Comparison of ENCODE assay signal across 8 cellular contexts in genomic region chr6:167047554-167047953, GRCh38. TPM values are rescaled to one million over a fixed set of nuclear protein-coding genes. Genes with fewer than 3 reads are reported as not detected.
DNase-seq lines count a peak whose midpoint lies in the region; ATAC-seq and TF ChIP-seq lines count a peak whose summit lies in the region.

No MANE protein-coding gene starts in this region.

- no peak for TF ChIP-seq CTCF in MCF 10A (IDR thresholded peaks at IDR 0.05; ENCODE audit: unreplicated experiment)

- DNase-seq in Ammon's horn (ENCODE audit: low spot score) (peak; percentile 58), epidermal melanocyte (ENCODE audit: insufficient read length, low spot score) (no peak), MCF 10A (ENCODE audit: unreplicated experiment) (no peak), DMS114 treated with DMSO at 0.1 percent for 48 hours (lab: John Stamatoyannopoulos, UW; ENCODE audit: unreplicated experiment) (no peak)
- peak; percentile 88 for DNase-seq in activated CD4-positive, alpha-beta memory T cell treated with anti-CD3 and anti-CD28 coated beads for 36 hours

- peak; percentile 80 for ATAC-seq in GM19395 (IDR thresholded peaks at IDR 0.05; ENCODE audit: unreplicated experiment)
- ATAC-seq in HG03354 (IDR thresholded peaks at IDR 0.05; ENCODE audit: poor library complexity, severe bottlenecking, unreplicated experiment) = peak; percentile 83

- no TSS peak for BruUV-seq in MCF 10A (replicated peaks; lab: Mats Ljungman, UMichigan)

- no peaks in the 10 kb centered on the region for H3K27me3 Mint-ChIP-seq in activated CD4-positive, alpha-beta memory T cell treated with anti-CD3 and anti-CD28 coated beads for 36 hours
- no peaks in the 10 kb centered on the region for H3K27me3 Mint-ChIP-seq in MCF 10A (ENCODE audit: insufficient read depth, unreplicated experiment)

- H3K4me1 Mint-ChIP-seq in activated CD4-positive, alpha-beta memory T cell treated with anti-CD3 and anti-CD28 coated beads for 36 hours (ENCODE audit: low read depth) = peaks cover 48% of the 10 kb centered on the region
- H3K4me1 Mint-ChIP-seq in MCF 10A (ENCODE audit: insufficient read depth, unreplicated experiment) = no peaks in the 10 kb centered on the region

- H3K4me3 ChIP-seq in skin epidermis = no peak overlapping the region

- H3K27ac ChIP-seq in skin epidermis = peak overlapping the region in 13 of 21 experiments; percentile 9 to 80 (median 48)

- H3K36me3 Mint-ChIP-seq in activated CD4-positive, alpha-beta memory T cell treated with anti-CD3 and anti-CD28 coated beads for 36 hours = peaks cover 6% of the 10 kb centered on the region
- peaks cover 22% of the 10 kb centered on the region for H3K36me3 Mint-ChIP-seq in MCF 10A (ENCODE audit: insufficient read depth, unreplicated experiment)

- CTCF ChIA-PET in activated CD4-positive, alpha-beta memory T cell treated with anti-CD3 and anti-CD28 coated beads for 36 hours (lab: Charles Lee) = interaction anchor here (0.6 to 1.9 kb wide), 13 partner anchors 9 to 304 kb away, joined by 4 to 13 read pairs (median 6); partner anchors contain the start of gene CEP43
- CTCF ChIA-PET in MCF 10A (lab: Yijun Ruan, JAX) = interaction anchor here (0.6 kb wide), 1 partner anchor 90 kb away, joined by 6 read pairs; no protein-coding TSS in a partner anchor

- peak overlapping the region; percentile 76 for H3K27ac Mint-ChIP-seq in activated CD4-positive, alpha-beta memory T cell treated with anti-CD3 and anti-CD28 coated beads for 36 hours
- no peak overlapping the region for H3K27ac Mint-ChIP-seq in MCF 10A (ENCODE audit: low read depth, unreplicated experiment)

- peak overlapping the region; percentile 60 for H3K4me3 Mint-ChIP-seq in activated CD4-positive, alpha-beta memory T cell treated with anti-CD3 and anti-CD28 coated beads for 36 hours
- H3K4me3 Mint-ChIP-seq in MCF 10A (ENCODE audit: unreplicated experiment) = no peak overlapping the region

- no peaks in the 10 kb centered on the region for H3K9me3 Mint-ChIP-seq in activated CD4-positive, alpha-beta memory T cell treated with anti-CD3 and anti-CD28 coated beads for 36 hours
- no peaks in the 10 kb centered on the region for H3K9me3 Mint-ChIP-seq in MCF 10A (ENCODE audit: unreplicated experiment)

- intact Hi-C loops in activated CD4-positive, alpha-beta memory T cell treated with anti-CD3 and anti-CD28 coated beads for 36 hours (cut with micrococcal nuclease) = loop anchor here (1.0 to 5.0 kb wide), 9 partner anchors 9 to 303 kb away; partner anchors contain the start of gene CEP43
- intact Hi-C loops in MCF 10A (cut with micrococcal nuclease) = no loop called here

- POLR2A ChIA-PET in activated CD4-positive, alpha-beta memory T cell treated with anti-CD3 and anti-CD28 coated beads for 36 hours (lab: Charles Lee) = interaction anchor here (0.6 to 1.7 kb wide), 15 partner anchors 12 to 103 kb away, joined by 3 to 10 read pairs (median 4); partner anchors contain the start of genes CCR6, CEP43 and RNASET2
- POLR2A ChIA-PET in MCF 10A (lab: Yijun Ruan, JAX) = no interaction called here

RNA-seq across cellular contexts. Expression of gene CEP43, which starts 48.4 kb away (rescaled TPM):
- total RNA-seq in activated CD4-positive, alpha-beta memory T cell treated with anti-CD3 and anti-CD28 coated beads for 36 hours = 10 to 100 TPM; 19.5 to 21.3 TPM
- 23.8 and 31.0 TPM in 2 replicates for total RNA-seq in MCF 10A (2022)

Comparison
In these comparisons a context has a peak if more than half of its experiments do, and no peak if none do; other contexts are left out.
1. DNase-seq: peak in Ammon's horn (single experiment) and activated CD4-positive, alpha-beta memory T cell treated with anti-CD3 and anti-CD28 coated beads for 36 hours (single experiment); none in epidermal melanocyte (single experiment), MCF 10A (single experiment) and DMS114 treated with DMSO at 0.1 percent for 48 hours (single experiment).